In the genomic region with DNA sequence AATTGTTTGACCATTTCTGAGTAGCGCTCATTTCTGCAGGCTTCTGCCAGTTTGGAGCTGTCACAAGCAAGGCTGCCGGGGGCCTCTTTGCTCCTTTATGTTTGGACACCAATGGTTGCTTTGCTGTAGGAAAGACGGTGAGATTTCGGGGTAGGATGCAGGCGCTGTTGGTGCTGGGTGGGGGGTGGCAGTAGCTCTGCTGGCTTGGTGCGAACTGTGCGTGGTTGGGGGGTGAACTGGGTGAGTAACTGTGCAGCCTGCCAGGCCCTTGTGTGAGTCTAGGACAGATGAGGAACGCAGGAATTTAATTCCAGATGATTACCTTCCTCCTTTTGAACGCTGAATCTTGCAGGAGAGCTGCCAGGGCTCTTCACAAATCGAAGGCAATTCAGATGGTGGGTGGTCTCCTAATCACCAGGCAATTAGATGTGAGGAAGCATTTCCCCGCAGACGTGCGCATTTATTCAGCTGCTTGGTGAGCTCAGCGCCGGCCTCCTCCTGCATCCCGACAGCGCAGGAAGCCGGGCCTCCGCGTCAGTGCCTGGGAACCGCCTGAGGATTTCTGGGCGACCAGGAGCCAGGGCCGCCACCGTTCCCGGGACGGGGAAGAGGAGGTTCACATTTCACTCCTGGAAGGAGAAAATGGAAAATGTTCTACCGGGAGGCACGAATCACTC, we compare ENCODE assay signal across 1 cellular context.
TF ChIP-seq lines count a peak whose summit lies in the region.

No MANE protein-coding gene starts in this region.

TF ChIP-seq in IMR-90, 13 proteins besides CTCF, POLR2A, EP300 and RAD21:
- TF ChIP-seq, protein P1, sequence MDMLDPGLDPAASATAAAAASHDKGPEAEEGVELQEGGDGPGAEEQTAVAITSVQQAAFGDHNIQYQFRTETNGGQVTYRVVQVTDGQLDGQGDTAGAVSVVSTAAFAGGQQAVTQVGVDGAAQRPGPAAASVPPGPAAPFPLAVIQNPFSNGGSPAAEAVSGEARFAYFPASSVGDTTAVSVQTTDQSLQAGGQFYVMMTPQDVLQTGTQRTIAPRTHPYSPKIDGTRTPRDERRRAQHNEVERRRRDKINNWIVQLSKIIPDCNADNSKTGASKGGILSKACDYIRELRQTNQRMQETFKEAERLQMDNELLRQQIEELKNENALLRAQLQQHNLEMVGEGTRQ (IDR thresholded peaks at IDR 0.05; ENCODE audit: low read depth, low read length): no peak
- TF ChIP-seq BHLHE40 (IDR thresholded peaks at IDR 0.05; ENCODE audit: low read depth, low read length) (no peak), MAFK (IDR thresholded peaks at IDR 0.05; ENCODE audit: low read depth, low read length) (no peak), RCOR1 (IDR thresholded peaks at IDR 0.05; ENCODE audit: insufficient replicate concordance, low read length) (no peak), NFE2L2 (IDR thresholded peaks at IDR 0.05; ENCODE audit: low read depth, low read length) (no peak), CHD1 (IDR thresholded peaks at IDR 0.05; ENCODE audit: low read depth, low read length) (no peak), CEBPB (IDR thresholded peaks at IDR 0.05; ENCODE audit: low read depth, low read length) (no peak), RFX5 (IDR thresholded peaks at IDR 0.05; ENCODE audit: low read depth, low read length) (no peak), FOS (IDR thresholded peaks at IDR 0.05; ENCODE audit: low read depth, low read length) (no peak), MAZ (IDR thresholded peaks at IDR 0.05; ENCODE audit: borderline replicate concordance, low read depth, low read length) (no peak), MXI1 (IDR thresholded peaks at IDR 0.05; ENCODE audit: borderline replicate concordance, low read depth, low read length) (no peak)
- TF ChIP-seq, protein P2, sequence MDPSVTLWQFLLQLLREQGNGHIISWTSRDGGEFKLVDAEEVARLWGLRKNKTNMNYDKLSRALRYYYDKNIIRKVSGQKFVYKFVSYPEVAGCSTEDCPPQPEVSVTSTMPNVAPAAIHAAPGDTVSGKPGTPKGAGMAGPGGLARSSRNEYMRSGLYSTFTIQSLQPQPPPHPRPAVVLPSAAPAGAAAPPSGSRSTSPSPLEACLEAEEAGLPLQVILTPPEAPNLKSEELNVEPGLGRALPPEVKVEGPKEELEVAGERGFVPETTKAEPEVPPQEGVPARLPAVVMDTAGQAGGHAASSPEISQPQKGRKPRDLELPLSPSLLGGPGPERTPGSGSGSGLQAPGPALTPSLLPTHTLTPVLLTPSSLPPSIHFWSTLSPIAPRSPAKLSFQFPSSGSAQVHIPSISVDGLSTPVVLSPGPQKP (IDR thresholded peaks at IDR 0.05; ENCODE audit: borderline replicate concordance, low read depth, low read length): no peak
